Comparison of ENCODE assay signal across 11 cellular contexts in genomic region chr1:202131956-202132821, GRCh38. TPM values are rescaled to one million over a fixed set of nuclear protein-coding genes. Genes with fewer than 3 reads are reported as not detected.
DNase-seq lines count a peak whose midpoint lies in the region; ATAC-seq and TF ChIP-seq lines count a peak whose summit lies in the region.
"Had no signal": no experiment of that assay in that cellular context is flagged by ENCODE, and none has a peak within 500 bp of the region (broad histone marks: within the 10 kb centered on the region; RNA-seq: fewer than 3 reads in every experiment).

No MANE protein-coding gene starts in this region.

- POLR2A ChIA-PET in CD4-positive, alpha-beta T cell (lab: Charles Lee) = interaction anchor here (1.1 kb wide), 1 partner anchor 12 kb away, joined by 3 read pairs; the partner anchor contains the start of gene ARL8A

- H3K4ac ChIP-seq in mesendoderm (ENCODE audit: low read depth, low read length) = no peak overlapping the region

- H3K79me1 ChIP-seq in mesendoderm (ENCODE audit: low read length) = no peaks in the 10 kb centered on the region

- no peak overlapping the region for H3K9ac ChIP-seq in mesendoderm (ENCODE audit: low read length)

- H3K27me3 ChIP-seq in Peyer's patch = no peaks in the 10 kb centered on the region
- H3K27me3 ChIP-seq in mesendoderm (ENCODE audit: insufficient read depth, low read length, poor library complexity) = no peaks in the 10 kb centered on the region
- no peaks in the 10 kb centered on the region for H3K27me3 ChIP-seq in CD4-positive, alpha-beta T cell (ENCODE audit: control insufficient read depth, insufficient read depth, low read length)

- no peak overlapping the region for H3K4me3 ChIP-seq in Peyer's patch
- no peak overlapping the region for H3K4me3 ChIP-seq in epithelial cell of esophagus (ENCODE audit: low read length)
- no peak overlapping the region for H3K4me3 ChIP-seq in mesendoderm (ENCODE audit: low read length)

- H2BK15ac ChIP-seq in mesendoderm (replicated peaks; ENCODE audit: low read depth) = no peak overlapping the region

- H3K27ac ChIP-seq in Peyer's patch (peak overlapping the region; percentile 42 to 83 (median 57)), mesendoderm (ENCODE audit: low read depth, low read length) (no peak overlapping the region), substantia nigra (ENCODE audit: low read depth, low read length, poor library complexity, severe bottlenecking) (peak overlapping the region; percentile 99)
- H3K27ac ChIP-seq in CD4-positive, alpha-beta T cell (ENCODE audit: low read depth, low read length) = no peak overlapping the region

- H3K4me1 ChIP-seq in Peyer's patch = peaks cover 0 to 12% (median 0%) of the 10 kb centered on the region in 4 donors
- H3K4me1 ChIP-seq in mesendoderm (ENCODE audit: control insufficient read depth, low read depth, low read length) = peaks cover 2% of the 10 kb centered on the region

- no peaks in the 10 kb centered on the region for H3K9me3 Mint-ChIP-seq in CD4-positive, alpha-beta T cell

- no peak overlapping the region for H3K23ac ChIP-seq in mesendoderm (ENCODE audit: low read length)

- H2BK5ac ChIP-seq in mesendoderm (ENCODE audit: low read length) = no peak overlapping the region

- no peak for TF ChIP-seq POLR2A in Peyer's patch (IDR thresholded peaks at IDR 0.05)

- TF ChIP-seq CTCF in Peyer's patch (IDR thresholded peaks at IDR 0.05) (no peak), epithelial cell of esophagus (IDR thresholded peaks at IDR 0.05; ENCODE audit: insufficient read depth, low read depth, low read length, missing control alignments) (no peak)
- TF ChIP-seq CTCF in CD4-positive, alpha-beta T cell (IDR thresholded peaks at IDR 0.05) = no peak

- no peak overlapping the region for H3K27ac Mint-ChIP-seq in CD4-positive, alpha-beta T cell

- intact Hi-C loops in CD4-positive, alpha-beta T cell (cut with DNase I, micrococcal nuclease) = loop anchor here in 1 of 2 experiments (1.0 kb wide), 1 partner anchor 122 kb away; the partner anchor contains the start of gene ELF3

- ATAC-seq in GM18517 (IDR thresholded peaks at IDR 0.05; ENCODE audit: unreplicated experiment) = no peak
- ATAC-seq in HG02759 (IDR thresholded peaks at IDR 0.05; ENCODE audit: unreplicated experiment) = no peak
- ATAC-seq in CD4-positive, alpha-beta T cell (ENCODE audit: poor library complexity) = no peak

- no peak overlapping the region for H2BK120ac ChIP-seq in mesendoderm (ENCODE audit: low read depth, low read length)

- DNase-seq in Peyer's patch = no peak
- peak; percentile 42 for DNase-seq in epithelial cell of esophagus (ENCODE audit: low read depth)
- DNase-seq in mesendoderm = peak; percentile 53
- peak in 40 of 49 donors; percentile 25 to 84 (median 68) for DNase-seq in substantia nigra (lab: John Stamatoyannopoulos, UW)
- DNase-seq in stimulated activated CD8-positive, alpha-beta memory T cell treated with anti-CD3 and anti-CD28 coated beads, Interleukin-4, amount 100 ng/mL, for 48 hours = no peak
- DNase-seq in CD4-positive, alpha-beta T cell = no peak
- DNase-seq: effector CD8-positive, alpha-beta T cell; NCI-H1105 treated with DMSO at 0.1 percent for 48 hours had no signal

- no peaks in the 10 kb centered on the region for H3K27me3 Mint-ChIP-seq in CD4-positive, alpha-beta T cell

- H3K9me3 ChIP-seq in Peyer's patch = no peaks in the 10 kb centered on the region
- H3K9me3 ChIP-seq in CD4-positive, alpha-beta T cell (ENCODE audit: control insufficient read depth, low read length) = no peaks in the 10 kb centered on the region

- CTCF ChIA-PET in CD4-positive, alpha-beta T cell (lab: Charles Lee) = no interaction called here

- no peak overlapping the region for H3K4me2 ChIP-seq in mesendoderm (ENCODE audit: low read length)

- no peak overlapping the region for H2AK5ac ChIP-seq in mesendoderm (ENCODE audit: low read length)

- peaks cover 5% of the 10 kb centered on the region for H3K4me1 Mint-ChIP-seq in CD4-positive, alpha-beta T cell (ENCODE audit: low read depth)

- peaks cover 41% of the 10 kb centered on the region for H3K36me3 Mint-ChIP-seq in CD4-positive, alpha-beta T cell (ENCODE audit: low read depth)

- H3K36me3 ChIP-seq in Peyer's patch (peaks cover 0 to 45% (median 0%) of the 10 kb centered on the region in 3 donors), mesendoderm (ENCODE audit: control insufficient read depth, insufficient read depth, low read length) (peaks cover 10% of the 10 kb centered on the region)

- H4K8ac ChIP-seq in mesendoderm (ENCODE audit: low read depth, low read length) = no peak overlapping the region

- no peaks in the 10 kb centered on the region for H3K79me2 ChIP-seq in mesendoderm (ENCODE audit: control insufficient read depth, insufficient read depth, low read length)

- no CpG with 5 or more reads among the region's 12 CpGs for WGBS in mesendoderm (ENCODE audit: extremely low coverage, insufficient coverage, low lambda C conversion rate)

- no peak overlapping the region for H4K5ac ChIP-seq in mesendoderm (ENCODE audit: low read length)

- H3K56ac ChIP-seq in mesendoderm (ENCODE audit: low read length) = no peak overlapping the region

- no peak overlapping the region for H3K4me3 Mint-ChIP-seq in CD4-positive, alpha-beta T cell

- no peak overlapping the region for H3K18ac ChIP-seq in mesendoderm (ENCODE audit: low read length)

RNA-seq across cellular contexts. Expression of gene GPR37L1, which starts 9.5 kb away (rescaled TPM):
- total RNA-seq in Peyer's patch = under 1 TPM in 3 of 4 donors, not detected in 1; 0.18 to 0.95 (median 0.27) TPM
- polyA plus RNA-seq in mesendoderm (2013, experiment 1 of 2) = 0.01 TPM
- 0.03 TPM for polyA plus RNA-seq in mesendoderm (2013, experiment 2 of 2)
- total RNA-seq in CD4-positive, alpha-beta T cell = not detected
- total RNA-seq: activated CD8-positive, alpha-beta memory T cell treated with anti-CD3 and anti-CD28 coated beads for 36 hours had no signal

RNA-seq across cellular contexts. Expression of gene ARL8A, which starts 12.3 kb away (rescaled TPM):
- 10 to 100 TPM; 25.7 to 37.1 (median 36.0) TPM for total RNA-seq in Peyer's patch
- polyA plus RNA-seq in mesendoderm (2013, experiment 1 of 2) = 32.9 TPM
- 31.1 TPM for polyA plus RNA-seq in mesendoderm (2013, experiment 2 of 2)
- 10 to 100 TPM; 73.5 to 73.8 TPM for total RNA-seq in CD4-positive, alpha-beta T cell

RNA-seq across cellular contexts. Expression of gene PTPN7, which starts 28.2 kb away (rescaled TPM):
- 10 to 100 TPM in 2 of 4 donors, 1 to 10 TPM in 2; 4.7 to 48.7 (median 7.6) TPM for total RNA-seq in Peyer's patch
- polyA plus RNA-seq in mesendoderm (2013, experiment 1 of 2) = 0.65 TPM
- polyA plus RNA-seq in mesendoderm (2013, experiment 2 of 2) = 0.49 TPM
- 100 to 1,000 TPM; 144 to 145 TPM for total RNA-seq in CD4-positive, alpha-beta T cell

Comparison
In these comparisons a context has a peak if more than half of its experiments do, and no peak if none do; other contexts are left out.
1. DNase-seq: peak in epithelial cell of esophagus (single experiment), mesendoderm (single experiment) and substantia nigra (40 of 49); none in Peyer's patch (0 of 3), stimulated activated CD8-positive, alpha-beta memory T cell treated with anti-CD3 and anti-CD28 coated beads, Interleukin-4, amount 100 ng/mL, for 48 hours (single experiment) and CD4-positive, alpha-beta T cell (0 of 10).
2. H3K27ac ChIP-seq: peak in Peyer's patch (4 of 4) and substantia nigra (single experiment); none in mesendoderm (single experiment) and CD4-positive, alpha-beta T cell (single experiment).